ENCODE assay signal across 9 cellular contexts in genomic region chr13:80340643-80341097, GRCh38. TPM values are rescaled to one million over a fixed set of nuclear protein-coding genes. Genes with fewer than 3 reads are reported as not detected.
DNase-seq lines count a peak whose midpoint lies in the region; FAIRE-seq and TF ChIP-seq lines count a peak whose summit lies in the region.
"Had no signal": no experiment of that assay in that cellular context is flagged by ENCODE, and none has a peak within 500 bp of the region (broad histone marks: within the 10 kb centered on the region; RNA-seq: fewer than 3 reads in every experiment).

No MANE protein-coding gene starts in this region.

- H3K9me3 Mint-ChIP-seq in T-helper 1 cell treated with Interleukin-12 subunit alpha and Interleukin-12 subunit beta and Interleukin-4 antibody, amounts not matched to agents 30 μg/mL and 1 μg/mL, for 36 hours, result no peaks in the 10 kb centered on the region
- no peaks in the 10 kb centered on the region for H3K9me3 Mint-ChIP-seq in mesothelial cell of epicardium

- peak overlapping the region; percentile 41 for H3K27ac Mint-ChIP-seq in T-helper 1 cell treated with Interleukin-12 subunit alpha and Interleukin-12 subunit beta and Interleukin-4 antibody, amounts not matched to agents 30 μg/mL and 1 μg/mL, for 36 hours
- H3K27ac Mint-ChIP-seq in mesothelial cell of epicardium, result peak overlapping the region; percentile 82

- H3K27ac ChIP-seq in uterus, result peak overlapping the region; percentile 90 to 92

- H3K27me3 ChIP-seq in bronchial epithelial cell (ENCODE audit: control insufficient read depth, insufficient read depth, low read length), result no peaks in the 10 kb centered on the region
- H3K27me3 ChIP-seq in uterus, result no peaks in the 10 kb centered on the region

- no peaks in the 10 kb centered on the region for H3K36me3 Mint-ChIP-seq in T-helper 1 cell treated with Interleukin-12 subunit alpha and Interleukin-12 subunit beta and Interleukin-4 antibody, amounts not matched to agents 30 μg/mL and 1 μg/mL, for 36 hours (ENCODE audit: low read depth)
- H3K36me3 Mint-ChIP-seq in mesothelial cell of epicardium, result peaks cover 13% of the 10 kb centered on the region

- no peak for TF ChIP-seq CTCF in bronchial epithelial cell (IDR thresholded peaks at IDR 0.05; ENCODE audit: insufficient read depth, low read length, severe bottlenecking)
- TF ChIP-seq CTCF in mesothelial cell of epicardium (IDR thresholded peaks at IDR 0.05; ENCODE audit: unreplicated experiment), result no peak
- TF ChIP-seq CTCF in uterus (IDR thresholded peaks at IDR 0.05), result no peak

- H3K4me3 ChIP-seq in bronchial epithelial cell (ENCODE audit: low read depth, low read length), result peak overlapping the region; percentile 83
- peak overlapping the region; percentile 58 to 78 for H3K4me3 ChIP-seq in uterus

- peaks cover 37% of the 10 kb centered on the region for H3K27me3 Mint-ChIP-seq in T-helper 1 cell treated with Interleukin-12 subunit alpha and Interleukin-12 subunit beta and Interleukin-4 antibody, amounts not matched to agents 30 μg/mL and 1 μg/mL, for 36 hours (ENCODE audit: low read depth)
- no peaks in the 10 kb centered on the region for H3K27me3 Mint-ChIP-seq in mesothelial cell of epicardium (ENCODE audit: low read depth)

- CTCF ChIA-PET in HEK293T (lab: Yijun Ruan, JAX), result interaction anchor here (0.6 to 1.0 kb wide), 5 partner anchors 117 to 662 kb away, joined by 3 to 13 read pairs (median 3); no protein-coding TSS in a partner anchor

- FAIRE-seq in bronchial epithelial cell (lab: Jason Lieb, UNC), result no peak
- FAIRE-seq: colon had no signal

- H3K9me3 ChIP-seq in uterus, result no peaks in the 10 kb centered on the region

- no peaks in the 10 kb centered on the region for H3K4me1 ChIP-seq in uterus

- intact Hi-C loops in uterus (cut with DNase I; ENCODE audit: low total_unique reads), result no loop called here

- POLR2A ChIA-PET in HEK293T (lab: Yijun Ruan, JAX), result interaction anchor here (0.6 to 4.4 kb wide), 71 partner anchors 9 to 937 kb away, joined by 3 to 46 read pairs (median 4); no protein-coding TSS in a partner anchor

- peak overlapping the region; percentile 78 for H3K4me3 Mint-ChIP-seq in T-helper 1 cell treated with Interleukin-12 subunit alpha and Interleukin-12 subunit beta and Interleukin-4 antibody, amounts not matched to agents 30 μg/mL and 1 μg/mL, for 36 hours
- no peak overlapping the region for H3K4me3 Mint-ChIP-seq in mesothelial cell of epicardium

- DNase-seq in T-helper 1 cell, result no peak
- no peak for DNase-seq in HEK293T (ENCODE audit: extremely low spot score)
- peak; percentile 24 for DNase-seq in NCI-H2227 treated with DMSO at 0.1 percent for 48 hours (lab: John Stamatoyannopoulos, UW)
- DNase-seq in bronchial epithelial cell (ENCODE audit: low read depth), result peak; percentile 46
- no peak for DNase-seq in mesothelial cell of epicardium (ENCODE audit: low spot score in 2 of 2, unreplicated experiment in 2 of 2)
- DNase-seq in uterus, result no peak
- DNase-seq in effector CD4-positive, alpha-beta T cell, result no peak

- H3K4me1 Mint-ChIP-seq in T-helper 1 cell treated with Interleukin-12 subunit alpha and Interleukin-12 subunit beta and Interleukin-4 antibody, amounts not matched to agents 30 μg/mL and 1 μg/mL, for 36 hours (ENCODE audit: low read depth), result peaks cover 9% of the 10 kb centered on the region
- peaks cover 52% of the 10 kb centered on the region for H3K4me1 Mint-ChIP-seq in mesothelial cell of epicardium

- no peak for TF ChIP-seq POLR2A in uterus (IDR thresholded peaks at IDR 0.05)

- peaks cover 4% of the 10 kb centered on the region for H3K36me3 ChIP-seq in bronchial epithelial cell (ENCODE audit: control insufficient read depth, insufficient read depth, low read length)
- no peaks in the 10 kb centered on the region for H3K36me3 ChIP-seq in uterus

TF ChIP-seq in HEK293T, 16 proteins besides CTCF, POLR2A, EP300 and RAD21:
- no peak for TF ChIP-seq CTBP1 (IDR thresholded peaks at IDR 0.05; ENCODE audit: borderline replicate concordance)
- 0 out of 2 replicates have a peak, but pooled peaks have one; percentile 24 for TF ChIP-seq FOXM1 (IDR thresholded peaks at IDR 0.05; ENCODE audit: borderline replicate concordance)
- TF ChIP-seq ARNT (IDR thresholded peaks at IDR 0.05), result 0 out of 2 replicates have a peak, but pooled peaks have one; percentile 38

RNA-seq across cellular contexts. Expression of gene SPRY2, which starts 0.3 kb away (rescaled TPM):
- total RNA-seq in bronchial epithelial cell (3.1 and 4.7 TPM in 2 replicates), mesothelial cell of epicardium (57.7 to 60.8 TPM (median 59.9 TPM) in 3 replicates), uterus (10 to 100 TPM; 11.3 to 48.6 (median 45.6) TPM)

Comparison
In these comparisons a context has a peak if more than half of its experiments do, and no peak if none do; other contexts are left out.
1. DNase-seq: peak in NCI-H2227 treated with DMSO at 0.1 percent for 48 hours (single experiment) and bronchial epithelial cell (single experiment); none in T-helper 1 cell (0 of 5), HEK293T (single experiment), mesothelial cell of epicardium (0 of 2), uterus (0 of 2) and effector CD4-positive, alpha-beta T cell (single experiment).